In the genomic region with DNA sequence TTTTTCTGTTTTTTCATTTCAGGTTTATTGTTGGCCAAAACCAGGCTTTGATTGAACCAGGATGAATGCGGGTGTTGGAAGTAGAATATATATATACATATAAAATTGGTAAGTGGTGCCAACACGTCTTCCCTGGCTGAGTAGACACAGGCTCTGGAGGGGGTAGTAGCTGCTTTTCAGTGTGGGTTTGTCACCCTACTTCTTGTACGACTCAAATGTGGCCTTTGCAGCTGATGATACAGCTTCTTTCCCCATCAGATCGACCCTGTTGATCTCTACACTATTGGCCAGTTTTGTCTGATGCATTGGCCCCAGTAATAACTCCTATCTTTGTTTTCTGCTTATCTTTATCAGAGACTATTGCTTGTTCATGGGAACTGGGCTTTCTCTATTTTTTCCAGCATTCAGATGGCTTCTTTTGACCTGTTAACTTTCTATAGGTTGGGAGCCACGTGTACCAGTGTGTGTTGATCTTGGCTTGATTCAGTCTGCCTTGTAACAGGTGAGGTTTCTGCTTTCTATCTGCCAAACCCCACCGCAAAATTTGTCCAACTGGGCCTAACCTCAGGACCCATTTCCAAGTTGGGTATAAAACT, we compare ENCODE assay signal across 9 cellular contexts. TPM values are rescaled to one million over a fixed set of nuclear protein-coding genes. Genes with fewer than 3 reads are reported as not detected.
DNase-seq lines count a peak whose midpoint lies in the region; ATAC-seq and TF ChIP-seq lines count a peak whose summit lies in the region.
"Had no signal": no experiment of that assay in that cellular context is flagged by ENCODE, and none has a peak within 500 bp of the region (broad histone marks: within the 10 kb centered on the region; RNA-seq: fewer than 3 reads in every experiment).

No MANE protein-coding gene starts in this region.

- no peak overlapping the region for H3K9ac ChIP-seq in subcutaneous abdominal adipose tissue (ENCODE audit: low read length in 5 of 5)

- no peak for TF ChIP-seq CTCF in WTC11 (IDR thresholded peaks at IDR 0.05)

- H3K36me3 ChIP-seq in iPS DF 6.9 (ENCODE audit: control insufficient read depth, insufficient read depth, low read length) (peaks cover 55% of the 10 kb centered on the region), subcutaneous abdominal adipose tissue (ENCODE audit: control insufficient read depth in 5 of 5, insufficient read depth in 5 of 5, low read length in 5 of 5) (peaks cover 49 to 60% (median 59%) of the 10 kb centered on the region in 5 donors)

- H3K27me3 ChIP-seq in iPS DF 6.9 (ENCODE audit: control insufficient read depth, insufficient read depth, low read length) (no peaks in the 10 kb centered on the region), subcutaneous abdominal adipose tissue (ENCODE audit: control insufficient read depth in 5 of 5, insufficient read depth in 4 of 5, low read length in 5 of 5) (peaks cover 0 to 3% (median 0%) of the 10 kb centered on the region in 5 donors)

- H3K4me1 ChIP-seq in iPS DF 6.9 (ENCODE audit: control insufficient read depth, insufficient read depth, low read length) (peaks cover 2% of the 10 kb centered on the region; the same call in 1 of the 2 replicates), subcutaneous abdominal adipose tissue (ENCODE audit: control insufficient read depth in 5 of 5, insufficient read depth in 5 of 5, low read length in 5 of 5) (peaks cover 10 to 71% (median 59%) of the 10 kb centered on the region in 5 donors)

- H3K36me3 Mint-ChIP-seq in activated naive CD4-positive, alpha-beta T cell treated with anti-CD3 and anti-CD28 coated beads for 36 hours (ENCODE audit: low read depth) = peaks cover 80% of the 10 kb centered on the region
- H3K36me3 Mint-ChIP-seq in WTC11 = peaks cover 80% of the 10 kb centered on the region

- peaks cover 9% of the 10 kb centered on the region for H3K9me3 Mint-ChIP-seq in activated naive CD4-positive, alpha-beta T cell treated with anti-CD3 and anti-CD28 coated beads for 36 hours
- peaks cover 7% of the 10 kb centered on the region for H3K9me3 Mint-ChIP-seq in WTC11

- POLR2A ChIA-PET in WTC11 (lab: Charles Lee) = interaction anchor here (0.6 to 1.0 kb wide), 3 partner anchors 15 to 234 kb away, joined by 3 to 6 read pairs (median 3); no protein-coding TSS in a partner anchor

- peak overlapping the region; percentile 99 for H3K4me3 Mint-ChIP-seq in activated naive CD4-positive, alpha-beta T cell treated with anti-CD3 and anti-CD28 coated beads for 36 hours
- peak overlapping the region; percentile 100 for H3K4me3 Mint-ChIP-seq in WTC11

- intact Hi-C loops in activated naive CD4-positive, alpha-beta T cell treated with anti-CD3 and anti-CD28 coated beads for 36 hours (cut with micrococcal nuclease) = no loop called here

- no CpG with 5 or more reads among the region's 6 CpGs for WGBS in iPS DF 6.9 (ENCODE audit: insufficient coverage, insufficient read length)

- H3K27ac Mint-ChIP-seq in activated naive CD4-positive, alpha-beta T cell treated with anti-CD3 and anti-CD28 coated beads for 36 hours = peak overlapping the region; percentile 90
- peak overlapping the region; percentile 99 for H3K27ac Mint-ChIP-seq in WTC11

- peaks cover 69% of the 10 kb centered on the region for H3K4me1 Mint-ChIP-seq in activated naive CD4-positive, alpha-beta T cell treated with anti-CD3 and anti-CD28 coated beads for 36 hours (ENCODE audit: low read depth)
- peaks cover 63% of the 10 kb centered on the region for H3K4me1 Mint-ChIP-seq in WTC11

- H3K4me3 ChIP-seq in iPS DF 6.9 (ENCODE audit: low read length) = peak overlapping the region; percentile 72; the same call in 1 of the 2 replicates
- H3K4me3 ChIP-seq in subcutaneous abdominal adipose tissue (ENCODE audit: low read depth in 1 of 5, low read length in 5 of 5) = peak overlapping the region; percentile 91 to 99 (median 91)

- no peak for DNase-seq in activated naive CD4-positive, alpha-beta T cell treated with anti-CD3 and anti-CD28 coated beads for 36 hours
- DNase-seq in activated naive CD4-positive, alpha-beta T cell treated with anti-CD3 and anti-CD28 coated beads, Interleukin-2, amount 50 U/mL, for 16 hours = no peak
- DNase-seq in WTC11 (ENCODE audit: low spot score) = no peak
- DNase-seq in iPS DF 6.9 (ENCODE audit: low read depth, low spot score) = no peak
- DNase-seq in GM19238 (ENCODE audit: insufficient read length, low spot score) = no peak
- DNase-seq in foreskin melanocyte = no peak
- DNase-seq in NCI-H2107 (lab: John Stamatoyannopoulos, UW) = no peak
- DNase-seq: DMS79 had no signal

- CTCF ChIA-PET in activated naive CD4-positive, alpha-beta T cell treated with anti-CD3 and anti-CD28 coated beads for 36 hours (lab: Charles Lee) = interaction anchor here (0.6 to 1.0 kb wide), 2 partner anchors 13 to 520 kb away, joined by 5 to 6 read pairs; no protein-coding TSS in a partner anchor
- CTCF ChIA-PET in WTC11 (lab: Charles Lee) = interaction anchor here (3.7 kb wide), 1 partner anchor 40 kb away, joined by 15 read pairs; no protein-coding TSS in a partner anchor

- ATAC-seq in WTC11 = no peak

- H3K27ac ChIP-seq in iPS DF 6.9 (ENCODE audit: low read length) = no peak overlapping the region
- H3K27ac ChIP-seq in subcutaneous abdominal adipose tissue (ENCODE audit: low read depth, low read length) = peak overlapping the region; percentile 97

- H3K9me3 ChIP-seq in iPS DF 6.9 (ENCODE audit: control insufficient read depth, insufficient read depth, low read length) = no peaks in the 10 kb centered on the region
- peaks cover 0 to 26% (median 15%) of the 10 kb centered on the region in 5 donors for H3K9me3 ChIP-seq in subcutaneous abdominal adipose tissue (ENCODE audit: control insufficient read depth in 5 of 5, low read length in 5 of 5)

- no peaks in the 10 kb centered on the region for H3K27me3 Mint-ChIP-seq in activated naive CD4-positive, alpha-beta T cell treated with anti-CD3 and anti-CD28 coated beads for 36 hours (ENCODE audit: low read depth)
- no peaks in the 10 kb centered on the region; the same call in 1 of the 2 replicates for H3K27me3 Mint-ChIP-seq in WTC11 (ENCODE audit: low read depth)

TF ChIP-seq in WTC11, 78 proteins besides CTCF, POLR2A, EP300 and RAD21:
- TF ChIP-seq, protein P1, sequence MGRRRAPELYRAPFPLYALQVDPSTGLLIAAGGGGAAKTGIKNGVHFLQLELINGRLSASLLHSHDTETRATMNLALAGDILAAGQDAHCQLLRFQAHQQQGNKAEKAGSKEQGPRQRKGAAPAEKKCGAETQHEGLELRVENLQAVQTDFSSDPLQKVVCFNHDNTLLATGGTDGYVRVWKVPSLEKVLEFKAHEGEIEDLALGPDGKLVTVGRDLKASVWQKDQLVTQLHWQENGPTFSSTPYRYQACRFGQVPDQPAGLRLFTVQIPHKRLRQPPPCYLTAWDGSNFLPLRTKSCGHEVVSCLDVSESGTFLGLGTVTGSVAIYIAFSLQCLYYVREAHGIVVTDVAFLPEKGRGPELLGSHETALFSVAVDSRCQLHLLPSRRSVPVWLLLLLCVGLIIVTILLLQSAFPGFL (CRISPR knock-in tag; IDR thresholded peaks at IDR 0.05; ENCODE audit: borderline replicate concordance) = no peak
- TF ChIP-seq, protein P2, sequence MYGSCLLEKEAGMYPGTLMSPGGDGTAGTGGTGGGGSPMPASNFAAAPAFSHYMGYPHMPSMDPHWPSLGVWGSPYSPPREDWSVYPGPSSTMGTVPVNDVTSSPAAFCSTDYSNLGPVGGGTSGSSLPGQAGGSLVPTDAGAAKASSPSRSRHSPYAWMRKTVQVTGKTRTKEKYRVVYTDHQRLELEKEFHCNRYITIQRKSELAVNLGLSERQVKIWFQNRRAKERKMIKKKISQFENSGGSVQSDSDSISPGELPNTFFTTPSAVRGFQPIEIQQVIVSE (CRISPR knock-in tag; IDR thresholded peaks at IDR 0.05; ENCODE audit: borderline replicate concordance) = no peak
- TF ChIP-seq TEAD4 (CRISPR knock-in tag; IDR thresholded peaks at IDR 0.05) (no peak), SOX15 (CRISPR knock-in tag; IDR thresholded peaks at IDR 0.05) (no peak)
- TF ChIP-seq, protein P3, sequence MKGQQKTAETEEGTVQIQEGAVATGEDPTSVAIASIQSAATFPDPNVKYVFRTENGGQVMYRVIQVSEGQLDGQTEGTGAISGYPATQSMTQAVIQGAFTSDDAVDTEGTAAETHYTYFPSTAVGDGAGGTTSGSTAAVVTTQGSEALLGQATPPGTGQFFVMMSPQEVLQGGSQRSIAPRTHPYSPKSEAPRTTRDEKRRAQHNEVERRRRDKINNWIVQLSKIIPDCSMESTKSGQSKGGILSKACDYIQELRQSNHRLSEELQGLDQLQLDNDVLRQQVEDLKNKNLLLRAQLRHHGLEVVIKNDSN (CRISPR knock-in tag; IDR thresholded peaks at IDR 0.05) = 0 out of 2 replicates have a peak, but pooled peaks have one; percentile 29
- TF ChIP-seq, protein P4, sequence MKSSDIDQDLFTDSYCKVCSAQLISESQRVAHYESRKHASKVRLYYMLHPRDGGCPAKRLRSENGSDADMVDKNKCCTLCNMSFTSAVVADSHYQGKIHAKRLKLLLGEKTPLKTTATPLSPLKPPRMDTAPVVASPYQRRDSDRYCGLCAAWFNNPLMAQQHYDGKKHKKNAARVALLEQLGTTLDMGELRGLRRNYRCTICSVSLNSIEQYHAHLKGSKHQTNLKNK (CRISPR knock-in tag; IDR thresholded peaks at IDR 0.05) = no peak

RNA-seq across cellular contexts. Expression of a gene that starts 2.7 kb away (rescaled TPM):
- total RNA-seq in activated naive CD4-positive, alpha-beta T cell treated with anti-CD3 and anti-CD28 coated beads for 36 hours = 10 to 100 TPM; 18.2 to 19.0 TPM
- 8.0 to 11.0 TPM (median 9.1 TPM) in 3 replicates for total RNA-seq in WTC11 (2021)
